In the genomic region with DNA sequence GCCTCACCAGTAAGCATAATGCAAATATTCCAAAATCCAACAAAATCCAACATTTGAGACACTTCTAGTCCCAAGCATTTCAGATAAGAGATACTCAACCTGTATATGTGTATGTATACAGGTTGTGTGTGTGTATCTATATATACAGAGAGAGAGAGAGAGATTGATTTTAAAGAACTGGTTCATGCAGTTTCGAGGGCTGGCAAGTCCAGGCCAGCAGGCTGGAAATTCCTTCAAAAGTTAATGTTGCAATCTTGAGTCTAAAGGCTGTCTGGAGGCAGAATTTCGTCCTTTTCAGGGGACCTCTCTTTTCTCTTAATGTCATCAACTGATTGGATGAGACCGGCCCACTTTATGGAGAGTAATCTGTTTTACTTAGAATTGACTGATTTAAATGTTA, we compare ENCODE assay signal across 28 cellular contexts. TPM values are rescaled to one million over a fixed set of nuclear protein-coding genes. Genes with fewer than 3 reads are reported as not detected.
DNase-seq lines count a peak whose midpoint lies in the region; FAIRE-seq and TF ChIP-seq lines count a peak whose summit lies in the region.
"Had no signal": no experiment of that assay in that cellular context is flagged by ENCODE, and none has a peak within 500 bp of the region (broad histone marks: within the 10 kb centered on the region; RNA-seq: fewer than 3 reads in every experiment).

No MANE protein-coding gene starts in this region.

- FAIRE-seq in kidney (lab: Jason Lieb, UNC) = no peak
- FAIRE-seq: islet of Langerhans, pancreas had no signal

- intact Hi-C loops in Caco-2 (cut with micrococcal nuclease; ENCODE audit: unreplicated experiment) = loop anchor here (1.0 kb wide), 1 partner anchor 10 kb away; no protein-coding TSS in a partner anchor
- intact Hi-C loops in kidney (cut with DNase I) = no loop called here

- H3K27ac ChIP-seq in caudate nucleus (ENCODE audit: low read depth, low read length) (peak overlapping the region; percentile 47), kidney (ENCODE audit: low read depth in 2 of 2, low read length in 2 of 2) (peak overlapping the region; percentile 87), rectal smooth muscle tissue (ENCODE audit: low read depth, low read length) (peak overlapping the region; percentile 46)
- H3K27ac ChIP-seq: pancreas, upper lobe of right lung had no signal

- peaks cover 21% of the 10 kb centered on the region for H3K36me3 Mint-ChIP-seq in Caco-2 (ENCODE audit: insufficient read depth, unreplicated experiment)
- H3K36me3 Mint-ChIP-seq: activated naive CD4-positive, alpha-beta T cell treated with anti-CD3 and anti-CD28 coated beads, Interleukin-2, amount 10 ng/mL, durations not matched to agents 7 days and 5 days; natural killer cell; stimulated activated naive B cell treated with anti-CD40 and anti-IgM and Interleukin-4, amounts not matched to agents 10 μg/mL and 1 μg/mL and 100 μg/mL, for 72 hours had no signal

- H3K4me1 ChIP-seq in Caco-2 (peaks cover 92% of the 10 kb centered on the region), kidney (ENCODE audit: control insufficient read depth in 1 of 2, insufficient read depth in 1 of 2, low read depth in 1 of 2, low read length in 2 of 2) (peaks cover 0 to 44% of the 10 kb centered on the region in 2 donors), rectal smooth muscle tissue (ENCODE audit: control insufficient read depth, insufficient read depth, low read length) (peaks cover 45% of the 10 kb centered on the region)
- H3K4me1 ChIP-seq: BE2C, pancreas had no signal

- CTCF ChIA-PET in Caco-2 (lab: Charles Lee) = no interaction called here

- DNase-seq in Caco-2 (peak in 1 of 2 experiments; percentile 64), caudate nucleus (lab: John Stamatoyannopoulos, UW) (no peak), kidney (no peak), nucleus accumbens (lab: John Stamatoyannopoulos, UW) (no peak), RKO (ENCODE audit: low spot score) (no peak), NCI-H82 treated with DMSO at 0.1 percent for 48 hours (lab: John Stamatoyannopoulos, UW; ENCODE audit: unreplicated experiment) (no peak), NCI-H774 (lab: John Stamatoyannopoulos, UW) (no peak)
- DNase-seq: activated CD4-positive, CD25-positive, alpha-beta regulatory T cell; activated naive CD4-positive, alpha-beta T cell treated with anti-CD3 and anti-CD28 coated beads, Interleukin-2, amount 10 ng/mL, durations not matched to agents 7 days and 5 days; activated T-cell treated with anti-CD3 and anti-CD28 coated beads, Interleukin-2, amount 50 U/mL, for 4 hours; aorta; BE2C; colonic mucosa; endodermal cell; Karpas-422; natural killer cell; NCI-H1048; NCI-H2029; NK-92 treated with Interleukin-12 subunit alpha and Interleukin-12 subunit beta, amount 100 ng/mL, for 24 hours; pancreas; SK-N-SH; stimulated activated CD4-positive, alpha-beta T cell treated with anti-CD3 and anti-CD28 coated beads, Interleukin-2, amount 100 ng/mL, for 24 hours; stimulated activated naive B cell treated with anti-CD40 and anti-IgM and Interleukin-4, amounts not matched to agents 10 μg/mL and 1 μg/mL and 100 μg/mL, for 72 hours; upper lobe of right lung had no signal

- H3K27me3 ChIP-seq in Caco-2 (replicated peaks; ENCODE audit: control insufficient read depth, insufficient read depth, low read length) (no peaks in the 10 kb centered on the region), rectal smooth muscle tissue (ENCODE audit: control insufficient read depth, insufficient read depth, low read length) (no peaks in the 10 kb centered on the region)
- H3K27me3 ChIP-seq: BE2C, colonic mucosa, Peyer's patch, upper lobe of right lung had no signal

- H3K27me3 Mint-ChIP-seq in Caco-2 (ENCODE audit: insufficient read depth, unreplicated experiment) = no peaks in the 10 kb centered on the region
- H3K27me3 Mint-ChIP-seq: stimulated activated naive B cell treated with anti-CD40 and anti-IgM and Interleukin-4, amounts not matched to agents 10 μg/mL and 1 μg/mL and 100 μg/mL, for 72 hours had no signal

- peak overlapping the region; percentile 65 for H3K4me3 Mint-ChIP-seq in Caco-2 (ENCODE audit: unreplicated experiment)
- H3K4me3 Mint-ChIP-seq: activated naive CD4-positive, alpha-beta T cell treated with anti-CD3 and anti-CD28 coated beads, Interleukin-2, amount 10 ng/mL, durations not matched to agents 7 days and 5 days; activated T-cell treated with anti-CD3 and anti-CD28 coated beads, Interleukin-2, amount 50 U/mL, for 4 hours; endodermal cell; natural killer cell; stimulated activated naive B cell treated with anti-CD40 and anti-IgM and Interleukin-4, amounts not matched to agents 10 μg/mL and 1 μg/mL and 100 μg/mL, for 72 hours had no signal

- H3K9me3 Mint-ChIP-seq in Caco-2 (ENCODE audit: unreplicated experiment) = no peaks in the 10 kb centered on the region
- H3K9me3 Mint-ChIP-seq: activated naive CD4-positive, alpha-beta T cell treated with anti-CD3 and anti-CD28 coated beads, Interleukin-2, amount 10 ng/mL, durations not matched to agents 7 days and 5 days; activated T-cell treated with anti-CD3 and anti-CD28 coated beads, Interleukin-2, amount 50 U/mL, for 4 hours; endodermal cell; natural killer cell; stimulated activated naive B cell treated with anti-CD40 and anti-IgM and Interleukin-4, amounts not matched to agents 10 μg/mL and 1 μg/mL and 100 μg/mL, for 72 hours had no signal

- no peak for TF ChIP-seq CTCF in Caco-2 (IDR thresholded peaks at IDR 0.05; ENCODE audit: insufficient read depth in 1 of 2, low read depth in 1 of 2, low read length in 1 of 2, severe bottlenecking in 1 of 2, unreplicated experiment in 1 of 2)
- no peak for TF ChIP-seq CTCF in kidney (IDR thresholded peaks at IDR 0.05; ENCODE audit: borderline replicate concordance, extremely low read depth, insufficient read depth)

- H3K9me3 ChIP-seq in Caco-2 = no peaks in the 10 kb centered on the region
- H3K9me3 ChIP-seq in kidney (ENCODE audit: control insufficient read depth in 1 of 2, low read length in 2 of 2) = no peaks in the 10 kb centered on the region
- H3K9me3 ChIP-seq: BE2C, colonic mucosa, HAP-1, pancreas, Peyer's patch, SK-N-SH, upper lobe of right lung had no signal

- H3K27ac Mint-ChIP-seq in Caco-2 (ENCODE audit: unreplicated experiment) = peak overlapping the region; percentile 96
- H3K27ac Mint-ChIP-seq: activated naive CD4-positive, alpha-beta T cell treated with anti-CD3 and anti-CD28 coated beads, Interleukin-2, amount 10 ng/mL, durations not matched to agents 7 days and 5 days; endodermal cell; natural killer cell; stimulated activated naive B cell treated with anti-CD40 and anti-IgM and Interleukin-4, amounts not matched to agents 10 μg/mL and 1 μg/mL and 100 μg/mL, for 72 hours had no signal

- POLR2A ChIA-PET in Caco-2 (lab: Charles Lee) = no interaction called here

- H3K4me3 ChIP-seq in Caco-2 (ENCODE audit: low read depth, low read length) (no peak overlapping the region), kidney (ENCODE audit: low read length in 2 of 2) (no peak overlapping the region), rectal smooth muscle tissue (ENCODE audit: low read length) (no peak overlapping the region)
- H3K4me3 ChIP-seq: colonic mucosa, HAP-1, pancreas, Peyer's patch, upper lobe of right lung had no signal

- H3K4me1 Mint-ChIP-seq in Caco-2 (ENCODE audit: low read depth, unreplicated experiment) = peaks cover 49% of the 10 kb centered on the region
- H3K4me1 Mint-ChIP-seq: activated naive CD4-positive, alpha-beta T cell treated with anti-CD3 and anti-CD28 coated beads, Interleukin-2, amount 10 ng/mL, durations not matched to agents 7 days and 5 days; natural killer cell; stimulated activated naive B cell treated with anti-CD40 and anti-IgM and Interleukin-4, amounts not matched to agents 10 μg/mL and 1 μg/mL and 100 μg/mL, for 72 hours had no signal

- H3K9ac ChIP-seq in kidney (ENCODE audit: low read length in 2 of 2) (no peak overlapping the region), rectal smooth muscle tissue (ENCODE audit: low read length) (no peak overlapping the region)
- H3K9ac ChIP-seq: SK-N-SH had no signal

- no peaks in the 10 kb centered on the region; the same call in 1 of the 2 replicates for H3K36me3 ChIP-seq in Caco-2 (ENCODE audit: control insufficient read depth, insufficient read depth, low read length)
- no peaks in the 10 kb centered on the region for H3K36me3 ChIP-seq in kidney (ENCODE audit: control insufficient read depth in 1 of 2, insufficient read depth in 2 of 2, low read length in 2 of 2)
- H3K36me3 ChIP-seq in rectal smooth muscle tissue (ENCODE audit: control insufficient read depth, insufficient read depth, low read length) = no peaks in the 10 kb centered on the region
- H3K36me3 ChIP-seq: BE2C, colonic mucosa, HAP-1, pancreas, Peyer's patch, upper lobe of right lung had no signal

- BruUV-seq in Caco-2 (replicated peaks; lab: Mats Ljungman, UMichigan) = no TSS peak

RNA-seq across cellular contexts. Expression of gene SCHIP1, which starts 50.7 kb away (rescaled TPM):
- total RNA-seq in Caco-2 (2022) (3.0 and 3.4 TPM in 2 replicates), kidney (4.9 TPM)
- 9.4 TPM for polyA plus RNA-seq in kidney (ENCODE audit: insufficient read depth, low read depth, low replicate concordance)
- total RNA-seq: activated T-cell treated with anti-CD3 and anti-CD28 coated beads, Interleukin-2, amount 50 U/mL, for 4 hours; natural killer cell had no signal
